8 cellular contexts compared by ENCODE assay signal in the genomic region with DNA sequence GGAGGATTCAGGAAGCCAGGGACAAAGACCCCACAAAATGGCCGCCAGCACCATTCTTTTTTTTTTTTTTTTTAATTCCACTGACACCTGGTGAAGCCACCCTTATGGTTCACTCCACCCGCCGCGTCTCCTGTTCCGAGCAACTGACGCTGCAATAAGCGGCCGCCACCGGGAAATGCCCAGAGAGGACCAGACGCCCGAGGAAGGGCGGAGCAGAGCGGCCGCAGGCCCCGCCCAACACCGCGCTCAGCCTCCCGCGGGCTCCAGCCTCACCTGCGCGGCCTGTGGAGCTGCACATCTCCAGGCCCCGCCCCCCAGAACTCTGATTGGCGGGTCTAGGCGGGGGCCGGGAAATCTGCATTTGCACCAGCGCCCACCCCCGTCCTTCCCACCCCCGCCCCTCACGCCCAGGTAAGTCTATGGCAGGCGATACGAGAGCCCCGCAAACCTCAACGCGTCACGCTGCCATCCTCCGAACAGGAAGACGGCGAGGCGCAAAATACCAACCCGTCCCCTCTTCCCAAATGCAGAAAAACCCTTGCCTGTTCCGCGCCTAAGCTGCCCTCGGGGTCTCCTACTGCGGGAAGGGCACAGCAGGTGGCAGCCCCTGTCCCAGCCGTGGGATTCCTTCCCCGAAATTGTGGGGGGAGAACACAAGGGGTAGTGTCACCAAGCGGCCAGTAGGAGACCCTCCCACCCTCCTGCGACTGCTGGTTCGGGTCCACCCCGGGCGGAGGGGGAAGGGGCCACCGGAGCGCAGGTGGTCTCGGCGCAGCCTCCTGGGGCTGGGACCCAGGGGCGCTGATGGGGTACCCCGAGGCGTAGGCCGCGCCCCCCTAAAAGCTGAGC. TPM values are rescaled to one million over a fixed set of nuclear protein-coding genes. Genes with fewer than 3 reads are reported as not detected.
DNase-seq lines count a peak whose midpoint lies in the region; ATAC-seq, FAIRE-seq and TF ChIP-seq lines count a peak whose summit lies in the region.

No MANE protein-coding gene starts in this region.

- CTCF ChIA-PET in CD8-positive, alpha-beta T cell (lab: Charles Lee), result no interaction called here
- CTCF ChIA-PET in PC-9 (lab: Charles Lee), result interaction anchor here (0.6 to 1.5 kb wide), 2 partner anchors 18 to 59 kb away, joined by 4 to 7 read pairs; no protein-coding TSS in a partner anchor

- H3K9ac ChIP-seq in parathyroid adenoma, result peak overlapping the region; percentile 68

- peak overlapping the region; percentile 93 for H3K4me2 ChIP-seq in PC-9
- peak overlapping the region; percentile 90 for H3K4me2 ChIP-seq in parathyroid adenoma (ENCODE audit: low read length)

- BruUV-seq in PC-9 (replicated peaks; lab: Mats Ljungman, UMichigan), result no TSS peak

- FAIRE-seq in urothelium cell line (lab: Jason Lieb, UNC), result no peak

- peak; percentile 81 for ATAC-seq in CD8-positive, alpha-beta T cell
- ATAC-seq in HG03039 (IDR thresholded peaks at IDR 0.05; ENCODE audit: unreplicated experiment), result no peak

- H3K27ac ChIP-seq in CD8-positive, alpha-beta T cell (ENCODE audit: low read depth, low read length), result no peak overlapping the region
- H3K27ac ChIP-seq in PC-9 (peak overlapping the region; percentile 68), right atrium auricular region (peak overlapping the region; percentile 47 to 72), parathyroid adenoma (peak overlapping the region; percentile 73)

- peak in 6 of 7 experiments; percentile 3 to 48 (median 22) for DNase-seq in CD8-positive, alpha-beta T cell
- DNase-seq in HT-29 (ENCODE audit: low spot score) (peak; percentile 99), PC-9 (peak; percentile 78 to 94), amygdala (lab: John Stamatoyannopoulos, UW) (peak in 47 of 56 donors; percentile 19 to 84 (median 67)), right atrium auricular region (ENCODE audit: low spot score) (peak; percentile 61), urothelium cell line (ENCODE audit: low spot score) (peak; percentile 94)

- H4K20me1 ChIP-seq in PC-9 (ENCODE audit: insufficient read depth), result no peaks in the 10 kb centered on the region

- no peaks in the 10 kb centered on the region for H3K9me3 ChIP-seq in CD8-positive, alpha-beta T cell (ENCODE audit: low read length)
- H3K9me3 ChIP-seq in PC-9 (ENCODE audit: insufficient read depth, low read depth), result no peaks in the 10 kb centered on the region
- H3K9me3 ChIP-seq in right atrium auricular region, result no peaks in the 10 kb centered on the region
- H3K9me3 ChIP-seq in parathyroid adenoma (ENCODE audit: control insufficient read depth, low read length), result no peaks in the 10 kb centered on the region

- H3K4me1 Mint-ChIP-seq in CD8-positive, alpha-beta T cell (ENCODE audit: low read depth), result peaks cover 10% of the 10 kb centered on the region

- H3K9me3 Mint-ChIP-seq in CD8-positive, alpha-beta T cell, result no peaks in the 10 kb centered on the region

- no peak for TF ChIP-seq CTCF in CD8-positive, alpha-beta T cell (IDR thresholded peaks at IDR 0.05)
- peak; percentile 66; the same call in 1 of the 2 replicates for TF ChIP-seq CTCF in PC-9 (conservative IDR thresholded peaks at IDR 0.05)
- TF ChIP-seq CTCF in right atrium auricular region (IDR thresholded peaks at IDR 0.05), result peak in 1 of 2 donors; percentile 35
- peak; percentile 22 for TF ChIP-seq CTCF in parathyroid adenoma (IDR thresholded peaks at IDR 0.05)

- H3K9me2 ChIP-seq in PC-9 (ENCODE audit: insufficient read depth), result no peaks in the 10 kb centered on the region

- POLR2A ChIA-PET in CD8-positive, alpha-beta T cell (lab: Charles Lee), result no interaction called here
- POLR2A ChIA-PET in PC-9 (lab: Charles Lee; ENCODE audit: unreplicated experiment), result interaction anchor here (0.5 to 0.8 kb wide), 2 partner anchors 86 to 351 kb away, joined by 3 to 32 read pairs; no protein-coding TSS in a partner anchor

- intact Hi-C loops in CD8-positive, alpha-beta T cell (cut with DNase I, micrococcal nuclease), result no loop called here
- intact Hi-C loops in PC-9 (cut with micrococcal nuclease; ENCODE audit: unreplicated experiment), result loop anchor here (1.0 to 5.0 kb wide), 3 partner anchors 42 to 125 kb away; no protein-coding TSS in a partner anchor

- no peak overlapping the region for H3K27ac Mint-ChIP-seq in CD8-positive, alpha-beta T cell

- H2AFZ ChIP-seq in PC-9, result peak overlapping the region; percentile 98
- peak overlapping the region; percentile 86 for H2AFZ ChIP-seq in parathyroid adenoma

- H3K36me3 ChIP-seq in CD8-positive, alpha-beta T cell (ENCODE audit: insufficient read depth, low read length), result no peaks in the 10 kb centered on the region
- no peaks in the 10 kb centered on the region for H3K36me3 ChIP-seq in PC-9 (ENCODE audit: low read depth)
- H3K36me3 ChIP-seq in right atrium auricular region, result no peaks in the 10 kb centered on the region
- no peaks in the 10 kb centered on the region for H3K36me3 ChIP-seq in parathyroid adenoma (ENCODE audit: control insufficient read depth, insufficient read depth, low read length)

- H3K79me2 ChIP-seq in PC-9 (ENCODE audit: low read depth), result peaks cover 21% of the 10 kb centered on the region
- peaks cover 2% of the 10 kb centered on the region for H3K79me2 ChIP-seq in parathyroid adenoma

- no peaks in the 10 kb centered on the region for H3K36me3 Mint-ChIP-seq in CD8-positive, alpha-beta T cell

- H3K27me3 ChIP-seq in CD8-positive, alpha-beta T cell (ENCODE audit: insufficient read depth, low read length), result no peaks in the 10 kb centered on the region
- H3K27me3 ChIP-seq in PC-9 (ENCODE audit: insufficient read depth, low read depth), result no peaks in the 10 kb centered on the region
- H3K27me3 ChIP-seq in right atrium auricular region, result no peaks in the 10 kb centered on the region
- no peaks in the 10 kb centered on the region for H3K27me3 ChIP-seq in parathyroid adenoma (ENCODE audit: control insufficient read depth, insufficient read depth, low read length)

- H3K4me3 Mint-ChIP-seq in CD8-positive, alpha-beta T cell, result peak overlapping the region; percentile 69

- peak overlapping the region; percentile 30 for H3K4me3 ChIP-seq in CD8-positive, alpha-beta T cell (ENCODE audit: low read depth, low read length)
- H3K4me3 ChIP-seq in PC-9 (peak overlapping the region; percentile 99), right atrium auricular region (peak overlapping the region; percentile 69 to 85), parathyroid adenoma (ENCODE audit: low read depth, low read length) (peak overlapping the region; percentile 79)

- peaks cover 4% of the 10 kb centered on the region for H3K4me1 ChIP-seq in CD8-positive, alpha-beta T cell (ENCODE audit: insufficient read depth, low read length)
- H3K4me1 ChIP-seq in PC-9 (replicated peaks; ENCODE audit: insufficient read depth) (peaks cover 12% of the 10 kb centered on the region), right atrium auricular region (peaks cover 0 to 14% of the 10 kb centered on the region in 2 donors), parathyroid adenoma (no peaks in the 10 kb centered on the region)

- peaks cover 23% of the 10 kb centered on the region for H3K27me3 Mint-ChIP-seq in CD8-positive, alpha-beta T cell (ENCODE audit: low read depth)

- H3F3A ChIP-seq in PC-9 (ENCODE audit: insufficient read depth, low read depth), result peaks cover 41% of the 10 kb centered on the region

RNA-seq across cellular contexts. Expression of a gene that starts 0.9 kb away (rescaled TPM):
- 1 to 10 TPM in 1 of 2 experiments, under 1 TPM in 1; 0.92 to 1.4 TPM for total RNA-seq in CD8-positive, alpha-beta T cell
- 55.1 and 70.3 TPM in 2 replicates for total RNA-seq in HT-29 (2014; rRNA removed; shearing (Covaris generic))
- total RNA-seq in PC-9 (2021) (18.6 and 22.4 TPM in 2 replicates), right atrium auricular region (10 to 100 TPM; 19.5 to 23.4 TPM)

RNA-seq across cellular contexts. Expression of a gene that starts 35.1 kb away (rescaled TPM):
- under 1 TPM; 0.08 to 0.41 TPM for total RNA-seq in CD8-positive, alpha-beta T cell
- 2.7 and 3.4 TPM in 2 replicates for total RNA-seq in HT-29 (2014; rRNA removed; shearing (Covaris generic))
- 1.6 and 3.8 TPM in 2 replicates for total RNA-seq in PC-9 (2021)
- not detected for total RNA-seq in right atrium auricular region

Comparison
In these comparisons a context has a peak if more than half of its experiments do, and no peak if none do; other contexts are left out.
1. DNase-seq: peak in every context shown above with its lines; median percentile 99 in HT-29; 94 in urothelium cell line; 86 in PC-9; 67 in amygdala; 61 in right atrium auricular region; 22 in CD8-positive, alpha-beta T cell.
2. H3K4me3 ChIP-seq: peak in every context shown above with its lines; median percentile 99 in PC-9; 79 in parathyroid adenoma; 77 in right atrium auricular region; 30 in CD8-positive, alpha-beta T cell.